ENCODE assay signal across 14 cellular contexts in the genomic region with DNA sequence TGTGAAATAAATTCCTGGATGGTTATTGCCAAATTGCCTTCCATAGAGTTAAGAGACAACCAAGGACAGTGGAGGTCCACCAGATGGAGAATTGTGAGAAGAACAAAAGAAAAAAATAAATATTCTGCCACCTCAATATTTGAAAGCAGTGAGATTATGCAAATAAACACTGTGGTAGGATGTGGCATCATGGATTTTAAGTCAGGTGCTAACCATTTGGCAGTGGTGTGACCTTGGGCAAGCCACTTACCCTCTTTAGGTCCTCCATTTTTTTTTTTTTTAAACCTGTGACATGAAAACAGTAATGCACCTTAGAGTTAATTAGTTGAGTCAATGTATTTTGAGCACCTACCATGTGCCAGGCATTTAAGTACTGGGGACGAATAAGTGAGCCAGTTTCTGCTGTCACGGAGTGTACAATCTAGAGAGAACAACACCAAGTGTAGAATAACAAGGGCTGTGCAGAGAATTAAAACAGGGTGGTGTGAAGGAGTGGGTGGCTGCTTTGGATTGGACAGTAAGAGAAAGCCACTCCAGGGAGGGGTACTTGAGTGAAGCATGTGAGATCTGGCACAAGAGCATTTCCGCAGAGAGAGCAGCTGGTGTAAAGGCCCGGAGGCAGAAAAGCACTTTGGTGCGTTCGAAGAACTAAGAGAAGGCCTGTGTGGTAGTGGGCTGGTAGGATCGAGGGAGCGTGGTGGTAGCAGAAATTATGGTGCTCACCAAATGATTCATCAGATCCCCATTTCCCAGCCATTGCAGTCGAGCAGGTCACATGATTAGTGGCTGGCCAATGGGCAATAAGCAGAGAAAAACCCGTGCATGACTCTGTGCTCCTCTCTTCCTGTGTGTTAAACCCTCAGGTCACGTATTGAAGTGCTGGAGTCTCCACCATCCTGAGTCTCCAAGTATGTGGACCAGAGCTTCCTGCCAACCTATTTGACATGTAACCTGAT. TPM values are rescaled to one million over a fixed set of nuclear protein-coding genes. Genes with fewer than 3 reads are reported as not detected.
DNase-seq lines count a peak whose midpoint lies in the region; ATAC-seq and TF ChIP-seq lines count a peak whose summit lies in the region.
"Had no signal": no experiment of that assay in that cellular context is flagged by ENCODE, and none has a peak within 500 bp of the region (broad histone marks: within the 10 kb centered on the region; RNA-seq: fewer than 3 reads in every experiment).

No MANE protein-coding gene starts in this region.

- H3K36me3 Mint-ChIP-seq in glutamatergic neuron (ENCODE audit: unreplicated experiment): peaks cover 23% of the 10 kb centered on the region
- peaks cover 26% of the 10 kb centered on the region for H3K36me3 Mint-ChIP-seq in osteocyte (ENCODE audit: unreplicated experiment)

- H3K4me3 Mint-ChIP-seq in glutamatergic neuron (ENCODE audit: unreplicated experiment) (no peak overlapping the region), osteocyte (ENCODE audit: unreplicated experiment) (no peak overlapping the region)
- H3K4me3 Mint-ChIP-seq: naive thymus-derived CD8-positive, alpha-beta T cell had no signal

- no peak overlapping the region for H3K27ac ChIP-seq in suprapubic skin

- peaks cover 10% of the 10 kb centered on the region for H3K4me1 ChIP-seq in suprapubic skin

- H3K27me3 Mint-ChIP-seq in glutamatergic neuron (ENCODE audit: unreplicated experiment) (peaks cover 5% of the 10 kb centered on the region), osteocyte (ENCODE audit: unreplicated experiment) (peaks cover 2% of the 10 kb centered on the region)

- no peak overlapping the region for H3K4me3 ChIP-seq in suprapubic skin
- H3K4me3 ChIP-seq: tibial nerve had no signal

- H3K9me3 Mint-ChIP-seq in glutamatergic neuron (ENCODE audit: unreplicated experiment) (peaks cover 11% of the 10 kb centered on the region), osteocyte (ENCODE audit: unreplicated experiment) (no peaks in the 10 kb centered on the region)
- H3K9me3 Mint-ChIP-seq: naive thymus-derived CD8-positive, alpha-beta T cell had no signal

- TF ChIP-seq POLR2A in suprapubic skin (IDR thresholded peaks at IDR 0.05): no peak

- H3K4me1 Mint-ChIP-seq in glutamatergic neuron (ENCODE audit: low read depth, unreplicated experiment) (peaks cover 5% of the 10 kb centered on the region), osteocyte (ENCODE audit: unreplicated experiment) (peaks cover 6% of the 10 kb centered on the region)

- no peaks in the 10 kb centered on the region for H3K27me3 ChIP-seq in suprapubic skin
- H3K27me3 ChIP-seq: tibial nerve had no signal

- H3K36me3 ChIP-seq in suprapubic skin: peaks cover 31% of the 10 kb centered on the region

- no peak for ATAC-seq in GM21447 (IDR thresholded peaks at IDR 0.05; ENCODE audit: unreplicated experiment)
- ATAC-seq in GM19452 (IDR thresholded peaks at IDR 0.05; ENCODE audit: unreplicated experiment): no peak
- ATAC-seq: left colon; naive thymus-derived CD8-positive, alpha-beta T cell had no signal

- no peaks in the 10 kb centered on the region for H3K9me3 ChIP-seq in suprapubic skin
- H3K9me3 ChIP-seq: tibial nerve had no signal

- H3K27ac Mint-ChIP-seq in glutamatergic neuron (ENCODE audit: unreplicated experiment) (peak overlapping the region; percentile 8), osteocyte (ENCODE audit: unreplicated experiment) (no peak overlapping the region)

- no peak for TF ChIP-seq EP300 in suprapubic skin (IDR thresholded peaks at IDR 0.05)

- peak; percentile 64 for DNase-seq in Ammon's horn (ENCODE audit: low spot score)
- DNase-seq in HPDE6-E6E7 (ENCODE audit: extremely low spot score): peak; percentile 2
- DNase-seq in RPMI7951 (ENCODE audit: low read depth): peak; percentile 73
- no peak for DNase-seq in glutamatergic neuron
- DNase-seq in osteocyte (ENCODE audit: extremely low spot score, unreplicated experiment): no peak
- DNase-seq in suprapubic skin (ENCODE audit: low spot score in 2 of 2): no peak
- DNase-seq: activated naive CD4-positive, alpha-beta T cell treated with Interleukin-2 at 50 U/mL for 16 hours; head of caudate nucleus; left colon; naive thymus-derived CD8-positive, alpha-beta T cell; NCI-H1930 had no signal

- TF ChIP-seq CTCF in glutamatergic neuron (IDR thresholded peaks at IDR 0.05; ENCODE audit: partially characterized antibody, unreplicated experiment) (no peak), osteocyte (IDR thresholded peaks at IDR 0.05) (no peak), suprapubic skin (IDR thresholded peaks at IDR 0.05) (no peak)

- WGBS in suprapubic skin: 75% methylated on average over 11 of the region's 11 CpGs

RNA-seq across cellular contexts. Expression of a gene that starts 39.2 kb away (rescaled TPM):
- 1.6 and 7.7 TPM in 2 replicates for total RNA-seq in RPMI7951 (2014; rRNA removed; shearing (Covaris generic))
- not detected for total RNA-seq in glutamatergic neuron (ENCODE audit: unreplicated experiment)
- total RNA-seq in osteocyte: not detected in 2 replicates
- total RNA-seq in suprapubic skin: 1 to 10 TPM in 1 of 4 donors, not detected in 3; 1.3 TPM
- total RNA-seq: left colon; naive thymus-derived CD8-positive, alpha-beta T cell; tibial nerve had no signal

Comparison
In these comparisons a context has a peak if more than half of its experiments do, and no peak if none do; other contexts are left out.
1. DNase-seq: peak in Ammon's horn (single experiment), HPDE6-E6E7 (single experiment) and RPMI7951 (single experiment); none in glutamatergic neuron (single experiment), osteocyte (single experiment) and suprapubic skin (0 of 2).